18 cellular contexts compared by ENCODE assay signal in genomic region chr7:141486959-141487358, GRCh38.
"Had no signal": no experiment of that assay in that cellular context is flagged by ENCODE, and none has a peak within 500 bp of the region (broad histone marks: within the 10 kb centered on the region; RNA-seq: fewer than 3 reads in every experiment).

No MANE protein-coding gene starts in this region.

- H3K27ac Mint-ChIP-seq: natural killer cell; stimulated activated naive B cell treated with anti-CD40 and anti-IgM and Interleukin-4, amounts not matched to agents 10 μg/mL and 1 μg/mL and 100 μg/mL, for 72 hours; stimulated activated naive CD8-positive, alpha-beta T cell treated with anti-CD3 and anti-CD28 coated beads, Interleukin-15, amount 100 ng/mL, for 72 hours had no signal

- H3K36me3 Mint-ChIP-seq: natural killer cell had no signal

- H3K9me3 Mint-ChIP-seq: natural killer cell; neural crest cell; stimulated activated naive CD8-positive, alpha-beta T cell treated with anti-CD3 and anti-CD28 coated beads, Interleukin-15, amount 100 ng/mL, for 72 hours had no signal

- H3K4me1 Mint-ChIP-seq: natural killer cell; neural crest cell; stimulated activated naive B cell treated with anti-CD40 and anti-IgM and Interleukin-4, amounts not matched to agents 10 μg/mL and 1 μg/mL and 100 μg/mL, for 72 hours; stimulated activated naive CD8-positive, alpha-beta T cell treated with anti-CD3 and anti-CD28 coated beads, Interleukin-15, amount 100 ng/mL, for 72 hours had no signal

- DNase-seq: colonic mucosa; dermis blood vessel endothelial cell; foreskin melanocyte; head of caudate nucleus; islet precursor cell; mammary epithelial cell; natural killer cell; nucleus accumbens; ovary; sigmoid colon; stimulated activated CD4-positive, alpha-beta T cell treated with anti-CD3 and anti-CD28 coated beads, Interleukin-2, amount 100 ng/mL, for 24 hours; stimulated activated CD4-positive, alpha-beta T cell treated with anti-CD3 and anti-CD28 coated beads, Interleukin-4, amount 100 ng/mL, for 4 hours; stimulated activated naive B cell treated with anti-CD40 and anti-IgM and Interleukin-4, amounts not matched to agents 10 μg/mL and 1 μg/mL and 100 μg/mL, for 72 hours; stimulated activated naive CD8-positive, alpha-beta T cell treated with anti-CD3 and anti-CD28 coated beads, Interleukin-15, amount 100 ng/mL, for 72 hours; testis; trophoblast cell had no signal

- H3K4me3 Mint-ChIP-seq: natural killer cell; neural crest cell; stimulated activated naive B cell treated with anti-CD40 and anti-IgM and Interleukin-4, amounts not matched to agents 10 μg/mL and 1 μg/mL and 100 μg/mL, for 72 hours; stimulated activated naive CD8-positive, alpha-beta T cell treated with anti-CD3 and anti-CD28 coated beads, Interleukin-15, amount 100 ng/mL, for 72 hours had no signal

- ATAC-seq: left lobe of liver; natural killer cell; stimulated activated naive B cell treated with anti-CD40 and anti-IgM and Interleukin-4, amounts not matched to agents 10 μg/mL and 1 μg/mL and 100 μg/mL, for 72 hours; stimulated activated naive CD8-positive, alpha-beta T cell treated with anti-CD3 and anti-CD28 coated beads, Interleukin-15, amount 100 ng/mL, for 72 hours had no signal
